9 cellular contexts compared by ENCODE assay signal in the genomic region with DNA sequence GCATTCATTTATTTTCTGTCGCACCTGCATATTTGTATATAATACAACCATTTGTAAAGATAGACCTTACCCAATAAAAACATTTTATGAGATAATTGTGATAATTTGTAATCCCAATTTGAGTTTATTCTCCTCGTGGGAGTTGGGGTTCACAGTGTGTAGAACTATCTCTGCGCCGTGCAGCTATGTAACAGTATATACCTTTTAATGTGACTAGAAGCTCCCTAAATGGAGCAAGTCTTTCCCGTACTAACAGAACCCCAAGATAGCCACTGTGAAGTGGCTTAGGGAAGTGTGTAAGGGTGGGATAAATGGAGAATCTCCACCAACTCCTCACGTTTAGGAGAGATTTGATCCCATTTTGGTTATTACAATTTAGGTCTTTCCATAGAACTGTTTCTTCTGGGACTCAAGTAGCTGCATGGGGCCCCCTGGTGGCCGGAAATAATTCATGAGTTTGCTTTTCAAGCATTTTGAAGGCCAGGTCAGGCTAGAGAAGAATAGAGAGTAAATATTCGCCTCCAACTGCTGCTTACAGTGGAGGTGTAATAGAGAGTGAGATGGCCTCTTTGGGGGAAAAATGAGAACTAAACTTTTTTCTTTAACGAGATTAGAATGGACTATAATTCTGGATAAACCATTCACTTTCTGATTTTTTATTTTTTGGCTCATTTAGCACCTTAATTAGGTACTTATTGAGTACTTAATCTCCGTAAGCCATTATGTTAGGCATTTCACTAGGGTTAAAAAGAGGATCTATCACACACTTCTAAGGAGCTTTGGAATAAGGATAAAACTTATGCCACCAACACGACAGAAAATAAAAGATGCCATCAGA. TPM values are rescaled to one million over a fixed set of nuclear protein-coding genes. Genes with fewer than 3 reads are reported as not detected.
DNase-seq lines count a peak whose midpoint lies in the region; ATAC-seq and TF ChIP-seq lines count a peak whose summit lies in the region.
"Had no signal": no experiment of that assay in that cellular context is flagged by ENCODE, and none has a peak within 500 bp of the region (broad histone marks: within the 10 kb centered on the region; RNA-seq: fewer than 3 reads in every experiment).

No MANE protein-coding gene starts in this region.

- no peaks in the 10 kb centered on the region for H3K36me3 Mint-ChIP-seq in activated naive CD8-positive, alpha-beta T cell treated with anti-CD3 and anti-CD28 coated beads, Interleukin-2, amount 50 U/mL, for 24 hours (ENCODE audit: low read depth)

- no peak overlapping the region for H3K27ac ChIP-seq in heart right ventricle

- peak; percentile 70 to 72 for DNase-seq in NCI-H2081 (lab: John Stamatoyannopoulos, UW)
- DNase-seq in NCI-H2081 treated with DMSO at 0.1 percent for 48 hours (lab: John Stamatoyannopoulos, UW) = no peak
- DNase-seq in LNCaP clone FGC (ENCODE audit: low read depth) = peak; percentile 57
- peak; percentile 55 for DNase-seq in SKM-1 treated with dmso at 0.1 percent for 144 hours (lab: John Stamatoyannopoulos, UW; ENCODE audit: unreplicated experiment)
- DNase-seq in activated naive CD8-positive, alpha-beta T cell treated with anti-CD3 and anti-CD28 coated beads, Interleukin-2, amount 50 U/mL, for 24 hours = peak; percentile 72
- DNase-seq in heart right ventricle = peak; percentile 51 to 81
- peak; percentile 56 for DNase-seq in renal cortical epithelial cell (ENCODE audit: low read depth)

- H3K9me3 Mint-ChIP-seq in activated naive CD8-positive, alpha-beta T cell treated with anti-CD3 and anti-CD28 coated beads, Interleukin-2, amount 50 U/mL, for 24 hours = no peaks in the 10 kb centered on the region

- H3K4me3 ChIP-seq in LNCaP clone FGC (ENCODE audit: low read depth, low read length) (no peak overlapping the region), heart right ventricle (no peak overlapping the region)

- no peak for ATAC-seq in activated naive CD8-positive, alpha-beta T cell treated with anti-CD3 and anti-CD28 coated beads, Interleukin-2, amount 50 U/mL, for 24 hours
- ATAC-seq in heart right ventricle (peak in 6 of 8 donors; percentile 25 to 57 (median 36)), HG03521 (IDR thresholded peaks at IDR 0.05; ENCODE audit: unreplicated experiment) (no peak)

- H3K27ac Mint-ChIP-seq in activated naive CD8-positive, alpha-beta T cell treated with anti-CD3 and anti-CD28 coated beads, Interleukin-2, amount 50 U/mL, for 24 hours = no peak overlapping the region

- H3K36me3 ChIP-seq in heart right ventricle = peaks cover 0 to 3% (median 0%) of the 10 kb centered on the region in 9 donors

- peaks cover 28% of the 10 kb centered on the region for H3K27me3 Mint-ChIP-seq in activated naive CD8-positive, alpha-beta T cell treated with anti-CD3 and anti-CD28 coated beads, Interleukin-2, amount 50 U/mL, for 24 hours

- peaks cover 8% of the 10 kb centered on the region for H3K4me1 Mint-ChIP-seq in activated naive CD8-positive, alpha-beta T cell treated with anti-CD3 and anti-CD28 coated beads, Interleukin-2, amount 50 U/mL, for 24 hours

- peaks cover 0 to 6% (median 0%) of the 10 kb centered on the region in 7 donors for H3K27me3 ChIP-seq in heart right ventricle

- H3K4me3 Mint-ChIP-seq in activated naive CD8-positive, alpha-beta T cell treated with anti-CD3 and anti-CD28 coated beads, Interleukin-2, amount 50 U/mL, for 24 hours = no peak overlapping the region

- peaks cover 0 to 15% (median 4%) of the 10 kb centered on the region in 9 donors for H3K4me1 ChIP-seq in heart right ventricle

- TF ChIP-seq CTCF in LNCaP clone FGC (IDR thresholded peaks at IDR 0.05; ENCODE audit: control insufficient read depth, extremely low read depth, insufficient read depth) (peak; percentile 71), heart right ventricle (IDR thresholded peaks at IDR 0.05) (peak; percentile 63 to 89 (median 78))

- intact Hi-C loops in heart right ventricle (cut with DNase I) = loop anchor here (1.0 to 10.0 kb wide), 8 partner anchors 44 to 193 kb away; no protein-coding TSS in a partner anchor

- no peaks in the 10 kb centered on the region for H3K9me3 ChIP-seq in heart right ventricle

- 53 to 55% methylated on average over 11 of the region's 11 CpGs for WGBS in heart right ventricle, 2 donors

RNA-seq across cellular contexts. Expression of gene TMEM100, which starts 4.5 kb away (rescaled TPM):
- total RNA-seq in heart right ventricle (10 to 100 TPM in 1 of 10 donors, 1 to 10 TPM in 9; 1.6 to 12.1 (median 5.7) TPM), renal cortical epithelial cell (0.17 and 0.30 TPM in 2 replicates)
- polyA plus RNA-seq in heart right ventricle = 1 to 10 TPM; 6.4 to 8.3 TPM
- total RNA-seq: mononuclear cell had no signal

RNA-seq across cellular contexts. Expression of gene PCTP, which starts 32.7 kb away (rescaled TPM):
- total RNA-seq in heart right ventricle (10 to 100 TPM; 13.6 to 23.3 (median 19.9) TPM), renal cortical epithelial cell (24.0 and 26.0 TPM in 2 replicates)
- 10 to 100 TPM; 11.8 to 14.1 TPM for polyA plus RNA-seq in heart right ventricle

Comparison
In these comparisons a context has a peak if more than half of its experiments do, and no peak if none do; other contexts are left out.
1. ATAC-seq: peak in heart right ventricle (6 of 8); none in activated naive CD8-positive, alpha-beta T cell treated with anti-CD3 and anti-CD28 coated beads, Interleukin-2, amount 50 U/mL, for 24 hours (single experiment) and HG03521 (single experiment).